In genomic region chr22:46563381-46564083, GRCh38 we compare ENCODE assay signal across 8 cellular contexts. TPM values are rescaled to one million over a fixed set of nuclear protein-coding genes. Genes with fewer than 3 reads are reported as not detected.
DNase-seq lines count a peak whose midpoint lies in the region; ATAC-seq and TF ChIP-seq lines count a peak whose summit lies in the region.

No MANE protein-coding gene starts in this region.

- no peaks in the 10 kb centered on the region for H3K36me3 ChIP-seq in HUES48 (ENCODE audit: control insufficient read depth, insufficient read depth, low read length)
- no peaks in the 10 kb centered on the region for H3K36me3 ChIP-seq in Panc1 (ENCODE audit: control insufficient read depth, insufficient read depth, low read length)
- no peaks in the 10 kb centered on the region for H3K36me3 ChIP-seq in transverse colon

- H3K9me3 ChIP-seq in HUES48 (ENCODE audit: control insufficient read depth, insufficient read depth, low read length): no peaks in the 10 kb centered on the region
- H3K9me3 ChIP-seq in Panc1 (ENCODE audit: control insufficient read depth, insufficient read depth, low read depth, low read length): no peaks in the 10 kb centered on the region
- no peaks in the 10 kb centered on the region for H3K9me3 ChIP-seq in transverse colon

- intact Hi-C loops in Panc1 (cut with micrococcal nuclease; ENCODE audit: unreplicated experiment) (loop anchor here (10.0 kb wide), 1 partner anchor 121 kb away; no protein-coding TSS in a partner anchor), transverse colon (cut with DNase I; ENCODE audit: low total_unique reads) (no loop called here)

- H3K9ac ChIP-seq in HUES48 (ENCODE audit: low read depth, low read length): peak overlapping the region; percentile 29; the same call in 1 of the 2 replicates

- in situ Hi-C loops in Panc1 (cut with HindIII; ENCODE audit: low pct_unique_long_range_greater_than_20kb, low sequenced_read_pairs) (no loop called here), transverse colon (cut with MboI; ENCODE audit: low pct_ligation_motif_present in 1 of 4, low pct_unique_long_range_greater_than_20kb in 1 of 4, low sequenced_read_pairs in 3 of 4) (loop anchor here in 3 of 4 donors (25.0 kb wide), 3 partner anchors 149 to 199 kb away; partner anchors contain the start of genes CERK (in 1 of the 3) and TBC1D22A (in 1 of the 3))

- H3K27me3 ChIP-seq in HUES48 (ENCODE audit: control insufficient read depth, insufficient read depth, low read length) (no peaks in the 10 kb centered on the region), Panc1 (ENCODE audit: control insufficient read depth, insufficient read depth, low read length) (no peaks in the 10 kb centered on the region), transverse colon (no peaks in the 10 kb centered on the region)

- peaks cover 14% of the 10 kb centered on the region for H3K4me1 Mint-ChIP-seq in osteocyte (ENCODE audit: unreplicated experiment)

- no peaks in the 10 kb centered on the region for H3K9me3 Mint-ChIP-seq in osteocyte (ENCODE audit: unreplicated experiment)

- no TSS peak for BruUV-seq in Panc1 (replicated peaks; lab: Mats Ljungman, UMichigan)

- H3K4me3 Mint-ChIP-seq in osteocyte (ENCODE audit: unreplicated experiment): no peak overlapping the region

- H3K36me3 Mint-ChIP-seq in osteocyte (ENCODE audit: unreplicated experiment): no peaks in the 10 kb centered on the region

- no peak for TF ChIP-seq EP300 in transverse colon (IDR thresholded peaks at IDR 0.05; ENCODE audit: low read depth)

- no peaks in the 10 kb centered on the region for H3K27me3 Mint-ChIP-seq in osteocyte (ENCODE audit: unreplicated experiment)

- TF ChIP-seq POLR2A in transverse colon (IDR thresholded peaks at IDR 0.05): no peak

- TF ChIP-seq CTCF in Panc1 (IDR thresholded peaks at IDR 0.05): peak; percentile 86
- peak; percentile 84 for TF ChIP-seq CTCF in osteocyte (IDR thresholded peaks at IDR 0.05)
- TF ChIP-seq CTCF in transverse colon (IDR thresholded peaks at IDR 0.05): peak; percentile 74 to 98 (median 88)

- DNase-seq in DMS 273 (lab: John Stamatoyannopoulos, UW; ENCODE audit: unreplicated experiment) (peak; percentile 93), Panc1 (ENCODE audit: low read depth, low spot score) (no peak), fibroblast of peridontal ligament (ENCODE audit: extremely low read depth) (peak; percentile 23), osteocyte (ENCODE audit: extremely low spot score, unreplicated experiment) (no peak), transverse colon (peak; percentile 92), 8988T (no peak)
- peak; percentile 88 to 90 for DNase-seq in activated T-cell treated with anti-CD3 and anti-CD28 coated beads, Interleukin-2, amount 50 U/mL, for 48 hours

- 16 to 18% methylated on average over 4 to 16 of the region's 20 CpGs for WGBS in transverse colon (ENCODE audit: low coverage in 1 of 2), 2 donors

- H3K27ac ChIP-seq in HUES48 (ENCODE audit: low read depth, low read length) (peak overlapping the region; percentile 59), Panc1 (ENCODE audit: low read length) (no peak overlapping the region), transverse colon (peak overlapping the region; percentile 74 to 87 (median 80))

- CTCF ChIA-PET in Panc1 (lab: Charles Lee): interaction anchor here (0.6 to 1.4 kb wide), 9 partner anchors 106 to 722 kb away, joined by 3 to 14 read pairs (median 8); no protein-coding TSS in a partner anchor

- H3K4me1 ChIP-seq in HUES48 (ENCODE audit: control insufficient read depth, insufficient read depth, low read length) (peaks cover 9% of the 10 kb centered on the region; the same call in 1 of the 2 replicates), Panc1 (ENCODE audit: control insufficient read depth, insufficient read depth, low read length) (no peaks in the 10 kb centered on the region), transverse colon (peaks cover 11 to 13% (median 12%) of the 10 kb centered on the region in 4 donors)

- H3K27ac Mint-ChIP-seq in osteocyte (ENCODE audit: unreplicated experiment): no peak overlapping the region

- POLR2A ChIA-PET in Panc1 (lab: Charles Lee): interaction anchor here (0.6 to 0.7 kb wide), 2 partner anchors 12 to 596 kb away, joined by 3 to 4 read pairs; no protein-coding TSS in a partner anchor

- peak; percentile 95 for ATAC-seq in Panc1

- H3K4me3 ChIP-seq in HUES48 (ENCODE audit: low read depth, low read length): no peak overlapping the region
- peak overlapping the region in 1 of 2 experiments; percentile 30; a peak in 2 of 4 replicates for H3K4me3 ChIP-seq in Panc1 (ENCODE audit: low read depth in 2 of 2, low read length in 2 of 2)
- H3K4me3 ChIP-seq in transverse colon: no peak overlapping the region

RNA-seq across cellular contexts. Expression of gene CELSR1, which starts 26.1 kb away (rescaled TPM):
- total RNA-seq in Panc1 (2021; ENCODE audit: unreplicated experiment) (30.7 TPM), osteocyte (15.9 and 16.0 TPM in 2 replicates), transverse colon (1 to 10 TPM in 2 of 4 donors, under 1 TPM in 2; 0.96 to 2.5 (median 1.4) TPM)
- polyA plus RNA-seq in Panc1 (2012; ENCODE audit: insufficient read length): 34.8 TPM

RNA-seq across cellular contexts. Expression of gene GRAMD4, which starts 56.7 kb away (rescaled TPM):
- total RNA-seq in Panc1 (2021; ENCODE audit: unreplicated experiment) (30.8 TPM), osteocyte (37.4 and 44.5 TPM in 2 replicates), transverse colon (100 to 1,000 TPM; 146 to 981 (median 258) TPM)
- polyA plus RNA-seq in Panc1 (2012; ENCODE audit: insufficient read length): 21.2 TPM

Comparison
In these comparisons a context has a peak if more than half of its experiments do, and no peak if none do; other contexts are left out.
1. DNase-seq: peak in DMS 273 (single experiment), activated T-cell treated with anti-CD3 and anti-CD28 coated beads, Interleukin-2, amount 50 U/mL, for 48 hours (2 of 2), fibroblast of peridontal ligament (single experiment) and transverse colon (single experiment); none in Panc1 (single experiment), osteocyte (single experiment) and 8988T (single experiment).
2. Peak in every context shown above with its lines, with median percentiles within 50 percentile points of each other: CTCF ChIP-seq.